ENCODE assay signal across 33 cellular contexts in the genomic region with DNA sequence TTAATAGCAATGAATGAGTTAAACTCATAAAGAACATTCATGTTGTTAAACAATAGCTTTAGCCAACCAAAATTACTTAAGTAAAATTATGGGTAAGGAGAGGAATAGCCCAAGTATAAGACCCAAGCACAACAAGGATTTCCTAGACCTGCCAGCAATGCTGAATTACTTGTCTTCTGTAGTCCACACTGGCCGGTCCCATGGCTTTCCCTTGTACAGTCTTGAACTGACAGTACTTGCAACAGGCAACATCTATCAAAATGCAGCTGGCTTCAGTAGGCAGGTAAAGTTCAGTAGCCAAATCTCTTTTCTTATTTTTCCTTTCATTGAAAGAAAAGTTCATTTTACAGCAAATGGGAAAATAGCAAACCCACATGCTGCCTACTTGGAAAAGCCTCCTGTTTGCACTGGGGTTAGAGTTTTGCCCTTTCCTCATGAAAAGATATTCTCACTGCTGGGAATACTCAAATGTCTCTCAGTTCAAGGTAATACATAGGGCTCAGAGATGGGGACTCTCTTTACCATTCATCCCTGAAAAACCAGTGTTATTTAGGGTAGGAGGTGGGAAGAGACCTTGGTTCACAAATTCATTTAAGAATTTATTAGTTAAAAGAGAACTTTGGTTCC.
"Had no signal": no experiment of that assay in that cellular context is flagged by ENCODE, and none has a peak within 500 bp of the region (broad histone marks: within the 10 kb centered on the region; RNA-seq: fewer than 3 reads in every experiment).

No MANE protein-coding gene starts in this region.

- ATAC-seq: activated CD8-positive, alpha-beta T cell treated with anti-CD3 and anti-CD28 coated beads for 36 hours; activated naive CD4-positive, alpha-beta T cell treated with anti-CD3 and anti-CD28 coated beads, Interleukin-2, amount 50 U/mL, for 72 hours; activated T-cell treated with anti-CD3 and anti-CD28 coated beads, Interleukin-2, amount 50 U/mL, for 4 hours; activated T-cell treated with anti-CD3 and anti-CD28 coated beads, Interleukin-2, amount 50 U/mL, for 72 hours; activated T-helper 17 cell treated with anti-CD3 and anti-CD28 coated beads, Interleukin-2, amount 50 U/mL, for 72 hours; body of pancreas; T-cell; T-helper 17 cell had no signal

- DNase-seq: activated B cell treated with CpG ODN at 0.5 μM for 24 hours; activated CD4-positive, alpha-beta memory T cell treated with anti-CD3 and anti-CD28 coated beads for 36 hours; activated CD4-positive, alpha-beta T cell treated with anti-CD3 and anti-CD28 coated beads for 4 hours; activated CD4-positive, alpha-beta T cell treated with anti-CD3 and anti-CD28 coated beads, Interleukin-2, amount 10 ng/mL, durations not matched to agents 24 days and 14 days; activated CD4-positive, alpha-beta T cell treated with anti-CD3 and anti-CD28 coated beads, Interleukin-2, amount 50 U/mL, for 1 hour; activated CD4-positive, alpha-beta T cell treated with anti-CD3 and anti-CD28 coated beads, Interleukin-2, amount 50 U/mL, for 4 hours; activated CD4-positive, CD25-positive, alpha-beta regulatory T cell treated with anti-CD3 and anti-CD28 coated beads, Interleukin-2, amount 50 U/mL, for 72 hours; activated CD8-positive, alpha-beta memory T cell treated with anti-CD3 and anti-CD28 coated beads, Interleukin-2, amount 50 U/mL, for 4 hours; activated CD8-positive, alpha-beta T cell treated with anti-CD3 and anti-CD28 coated beads for 36 hours; activated effector memory CD4-positive, alpha-beta T cell treated with anti-CD3 and anti-CD28 coated beads, Interleukin-2, amount 50 U/mL, for 16 hours; activated gamma-delta T cell treated with Interleukin-2 at 50 U/mL for 16 hours; activated naive CD4-positive, alpha-beta T cell; activated naive CD4-positive, alpha-beta T cell treated with anti-CD3 and anti-CD28 coated beads for 36 hours; activated naive CD4-positive, alpha-beta T cell treated with anti-CD3 and anti-CD28 coated beads, Interleukin-2, amount 50 U/mL, for 16 hours; activated naive CD8-positive, alpha-beta T cell treated with anti-CD3 and anti-CD28 coated beads for 36 hours; activated T-cell treated with anti-CD3 and anti-CD28 coated beads for 4 hours; activated T-cell treated with anti-CD3 and anti-CD28 coated beads, Interleukin-2, amount 50 U/mL, for 1 hour; activated T-cell treated with anti-CD3 and anti-CD28 coated beads, Interleukin-2, amount 50 U/mL, for 4 hours; activated T-cell treated with anti-CD3 and anti-CD28 coated beads, Interleukin-2, amount 50 U/mL, for 72 hours; adrenal gland; amniotic stem cell; aorta; body of pancreas; brain microvascular endothelial cell; central memory CD4-positive, alpha-beta T cell; T-cell; T-helper 17 cell had no signal

- FAIRE-seq: astrocyte, TTC549 had no signal

- H3K4me3 ChIP-seq: adrenal gland, body of pancreas, breast epithelium had no signal

- H3K27me3 ChIP-seq: adrenal gland, body of pancreas, brain microvascular endothelial cell, breast epithelium had no signal

- H3K27ac ChIP-seq: adrenal gland, body of pancreas, brain microvascular endothelial cell, breast epithelium, VCaP had no signal

- H3K9me3 ChIP-seq: adrenal gland, body of pancreas, breast epithelium had no signal

- H3K4me1 ChIP-seq: adrenal gland, body of pancreas, breast epithelium had no signal

- H3K36me3 ChIP-seq: adrenal gland, brain microvascular endothelial cell, breast epithelium had no signal
